In the genomic region with DNA sequence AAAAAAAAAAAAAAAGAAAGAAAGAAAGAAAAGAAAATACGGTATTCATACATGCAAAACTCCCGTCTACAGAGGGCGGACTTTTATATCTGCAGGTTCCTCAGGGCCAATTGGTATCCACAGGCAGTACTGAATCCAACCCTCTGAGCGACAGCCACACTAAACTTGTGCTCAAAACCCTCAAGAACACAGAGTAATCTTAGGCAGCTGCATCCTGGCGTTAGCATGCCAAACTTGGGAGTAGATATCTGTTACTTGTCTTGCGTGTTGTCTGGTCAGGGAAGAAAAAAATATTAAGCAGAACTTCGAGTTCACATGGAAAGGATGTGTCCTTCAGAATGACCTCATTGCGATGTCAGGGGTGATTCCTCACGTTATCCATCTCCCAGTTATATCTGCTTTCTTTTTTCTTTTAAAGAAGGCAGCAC, we compare ENCODE assay signal across 18 cellular contexts. TPM values are rescaled to one million over a fixed set of nuclear protein-coding genes. Genes with fewer than 3 reads are reported as not detected.
DNase-seq lines count a peak whose midpoint lies in the region; ATAC-seq and TF ChIP-seq lines count a peak whose summit lies in the region.
"Had no signal": no experiment of that assay in that cellular context is flagged by ENCODE, and none has a peak within 500 bp of the region (broad histone marks: within the 10 kb centered on the region; RNA-seq: fewer than 3 reads in every experiment).

No MANE protein-coding gene starts in this region.

- H3K4me1 ChIP-seq in body of pancreas = peaks cover 10% of the 10 kb centered on the region
- peaks cover 0 to 30% (median 25%) of the 10 kb centered on the region in 4 donors for H3K4me1 ChIP-seq in sigmoid colon
- H3K4me1 ChIP-seq: HAP-1 had no signal

- WGBS in body of pancreas, 2 donors = 58 to 69% methylated on average over 9 of the region's 9 CpGs
- 80 to 81% methylated on average over 9 of the region's 9 CpGs for WGBS in sigmoid colon, 2 donors

- no peak overlapping the region for H3K4me3 ChIP-seq in body of pancreas
- H3K4me3 ChIP-seq in sigmoid colon = no peak overlapping the region
- H3K4me3 ChIP-seq: HAP-1, lung had no signal

- H3K27ac Mint-ChIP-seq in HFFc6 = peak overlapping the region; percentile 2; the same call in 1 of the 2 replicates
- H3K27ac Mint-ChIP-seq in glutamatergic neuron (ENCODE audit: unreplicated experiment) = no peak overlapping the region
- H3K27ac Mint-ChIP-seq in activated T-helper 17 cell treated with anti-CD3 and anti-CD28 coated beads, Interleukin-2, amount 50 U/mL, for 72 hours = no peak overlapping the region
- H3K27ac Mint-ChIP-seq: activated B cell treated with CpG ODN at 0.5 μM for 24 hours; activated naive CD4-positive, alpha-beta T cell treated with anti-CD3 and anti-CD28 coated beads, Interleukin-2, amount 50 U/mL, for 24 hours; B cell; stimulated activated naive CD8-positive, alpha-beta T cell treated with anti-CD3 and anti-CD28 coated beads, Interleukin-15, Interleukin-2, amounts not matched to agents 100 ng/mL and 50 ng/mL, for 24 hours had no signal

- intact Hi-C loops in body of pancreas (cut with DNase I) = no loop called here
- intact Hi-C loops in left ventricle myocardium superior (cut with micrococcal nuclease) = no loop called here
- intact Hi-C loops in sigmoid colon (cut with DNase I) = no loop called here

- H3K27me3 ChIP-seq in body of pancreas (no peaks in the 10 kb centered on the region), sigmoid colon (no peaks in the 10 kb centered on the region)

- no peaks in the 10 kb centered on the region for H3K36me3 ChIP-seq in body of pancreas (replicated peaks in 1 of 2; ENCODE audit: insufficient read depth in 1 of 2, low read depth in 2 of 2)
- peaks cover 0 to 2% (median 0%) of the 10 kb centered on the region in 4 donors for H3K36me3 ChIP-seq in sigmoid colon

- peak; percentile 18 for ATAC-seq in body of pancreas
- ATAC-seq in left ventricle myocardium superior = peak; percentile 78
- ATAC-seq in activated T-helper 17 cell treated with anti-CD3 and anti-CD28 coated beads, Interleukin-2, amount 50 U/mL, for 72 hours (replicated peaks) = no peak
- no peak for ATAC-seq in HG03342 (IDR thresholded peaks at IDR 0.05; ENCODE audit: unreplicated experiment)

- H3K9me3 Mint-ChIP-seq in HFFc6 (no peaks in the 10 kb centered on the region), glutamatergic neuron (ENCODE audit: unreplicated experiment) (no peaks in the 10 kb centered on the region)
- H3K9me3 Mint-ChIP-seq in activated T-helper 17 cell treated with anti-CD3 and anti-CD28 coated beads, Interleukin-2, amount 50 U/mL, for 72 hours = no peaks in the 10 kb centered on the region
- H3K9me3 Mint-ChIP-seq: activated B cell treated with CpG ODN at 0.5 μM for 24 hours; activated naive CD4-positive, alpha-beta T cell treated with anti-CD3 and anti-CD28 coated beads, Interleukin-2, amount 50 U/mL, for 24 hours; nephron progenitor cell; stimulated activated naive CD8-positive, alpha-beta T cell treated with anti-CD3 and anti-CD28 coated beads, Interleukin-15, Interleukin-2, amounts not matched to agents 100 ng/mL and 50 ng/mL, for 24 hours had no signal

- H3K27me3 Mint-ChIP-seq in HFFc6 (ENCODE audit: insufficient read depth) (peaks cover 1% of the 10 kb centered on the region; the same call in 1 of the 2 replicates), glutamatergic neuron (ENCODE audit: unreplicated experiment) (no peaks in the 10 kb centered on the region)
- no peaks in the 10 kb centered on the region for H3K27me3 Mint-ChIP-seq in activated T-helper 17 cell treated with anti-CD3 and anti-CD28 coated beads, Interleukin-2, amount 50 U/mL, for 72 hours
- H3K27me3 Mint-ChIP-seq: activated B cell treated with CpG ODN at 0.5 μM for 24 hours; activated naive CD4-positive, alpha-beta T cell treated with anti-CD3 and anti-CD28 coated beads, Interleukin-2, amount 50 U/mL, for 24 hours; B cell; stimulated activated naive CD8-positive, alpha-beta T cell treated with anti-CD3 and anti-CD28 coated beads, Interleukin-15, Interleukin-2, amounts not matched to agents 100 ng/mL and 50 ng/mL, for 24 hours had no signal

- DNase-seq in HFFc6 (no peak), body of pancreas (no peak), left ventricle myocardium superior (peak; percentile 18), sigmoid colon (peak; percentile 81), Ammon's horn (ENCODE audit: low spot score) (no peak), glutamatergic neuron (no peak)
- DNase-seq: activated B cell treated with CpG ODN at 0.5 μM for 24 hours, DMS153, NCI-H1417, NCI-H2227 treated with DMSO at 0.1 percent for 48 hours, nephron progenitor cell had no signal

- TF ChIP-seq POLR2A in body of pancreas (IDR thresholded peaks at IDR 0.05) (no peak), sigmoid colon (IDR thresholded peaks at IDR 0.05) (no peak)

- H3K36me3 Mint-ChIP-seq in HFFc6 (ENCODE audit: low read depth) (peaks cover 6% of the 10 kb centered on the region), glutamatergic neuron (ENCODE audit: unreplicated experiment) (no peaks in the 10 kb centered on the region)
- peaks cover 52% of the 10 kb centered on the region for H3K36me3 Mint-ChIP-seq in activated T-helper 17 cell treated with anti-CD3 and anti-CD28 coated beads, Interleukin-2, amount 50 U/mL, for 72 hours (ENCODE audit: low read depth)

- H3K27ac ChIP-seq in body of pancreas (no peak overlapping the region), sigmoid colon (peak overlapping the region; percentile 2 to 69 (median 48))

- no peaks in the 10 kb centered on the region for H3K9me3 ChIP-seq in body of pancreas
- H3K9me3 ChIP-seq in sigmoid colon = no peaks in the 10 kb centered on the region
- H3K9me3 ChIP-seq: HAP-1 had no signal

- no peak for TF ChIP-seq EP300 in sigmoid colon (IDR thresholded peaks at IDR 0.05)

- H3K4me3 Mint-ChIP-seq in HFFc6 = no peak overlapping the region
- no peak overlapping the region for H3K4me3 Mint-ChIP-seq in glutamatergic neuron (ENCODE audit: unreplicated experiment)
- no peak overlapping the region for H3K4me3 Mint-ChIP-seq in activated T-helper 17 cell treated with anti-CD3 and anti-CD28 coated beads, Interleukin-2, amount 50 U/mL, for 72 hours
- H3K4me3 Mint-ChIP-seq: activated B cell treated with CpG ODN at 0.5 μM for 24 hours; activated naive CD4-positive, alpha-beta T cell treated with anti-CD3 and anti-CD28 coated beads, Interleukin-2, amount 50 U/mL, for 24 hours; B cell; nephron progenitor cell; stimulated activated naive CD8-positive, alpha-beta T cell treated with anti-CD3 and anti-CD28 coated beads, Interleukin-15, Interleukin-2, amounts not matched to agents 100 ng/mL and 50 ng/mL, for 24 hours had no signal

- no peak for TF ChIP-seq CTCF in HFFc6 (IDR thresholded peaks at IDR 0.05)
- no peak for TF ChIP-seq CTCF in body of pancreas (IDR thresholded peaks at IDR 0.05)
- no peak for TF ChIP-seq CTCF in sigmoid colon (IDR thresholded peaks at IDR 0.05)
- TF ChIP-seq CTCF in glutamatergic neuron (IDR thresholded peaks at IDR 0.05; ENCODE audit: partially characterized antibody, unreplicated experiment) = no peak

- peaks cover 41% of the 10 kb centered on the region for H3K4me1 Mint-ChIP-seq in HFFc6 (ENCODE audit: low read depth)
- no peaks in the 10 kb centered on the region for H3K4me1 Mint-ChIP-seq in glutamatergic neuron (ENCODE audit: low read depth, unreplicated experiment)
- H3K4me1 Mint-ChIP-seq in activated T-helper 17 cell treated with anti-CD3 and anti-CD28 coated beads, Interleukin-2, amount 50 U/mL, for 72 hours = no peaks in the 10 kb centered on the region

RNA-seq across cellular contexts. Expression of gene SNAP23, which starts 12.8 kb away (rescaled TPM):
- 10 to 100 TPM; 48.1 to 65.7 (median 55.8) TPM for total RNA-seq in HFFc6 (2021; fragmentation: NEBNext Ultra II Directional; extraction: Animal tissue kit (Norgen Biotek cat#: 25700))
- total RNA-seq in body of pancreas (10 to 100 TPM; 29.8 to 42.2 TPM), left ventricle myocardium superior (23.8 TPM), sigmoid colon (10 to 100 TPM; 43.8 to 67.4 (median 57.9) TPM), glutamatergic neuron (ENCODE audit: unreplicated experiment) (15.2 TPM)
- polyA plus RNA-seq in sigmoid colon = 100 to 1,000 TPM in 1 of 3 donors, 10 to 100 TPM in 2; 50.2 to 107 (median 76.9) TPM
- 10 to 100 TPM; 48.4 to 58.8 TPM for total RNA-seq in activated T-helper 17 cell treated with anti-CD3 and anti-CD28 coated beads, Interleukin-2, amount 50 U/mL, for 72 hours

RNA-seq across cellular contexts. Expression of gene ZNF106, which starts 17.3 kb away (rescaled TPM):
- total RNA-seq in HFFc6 (2021; fragmentation: NEBNext Ultra II Directional; extraction: Animal tissue kit (Norgen Biotek cat#: 25700)) = 10 to 100 TPM; 51.5 to 58.9 (median 56.1) TPM
- total RNA-seq in body of pancreas (10 to 100 TPM; 28.0 to 37.6 TPM), left ventricle myocardium superior (558 TPM), sigmoid colon (100 to 1,000 TPM in 1 of 4 donors, 10 to 100 TPM in 3; 69.4 to 107 (median 82.3) TPM), glutamatergic neuron (ENCODE audit: unreplicated experiment) (37.2 TPM)
- polyA plus RNA-seq in sigmoid colon = 10 to 100 TPM; 10.9 to 18.1 (median 13.2) TPM
- 10 to 100 TPM; 55.1 to 58.1 TPM for total RNA-seq in activated T-helper 17 cell treated with anti-CD3 and anti-CD28 coated beads, Interleukin-2, amount 50 U/mL, for 72 hours

RNA-seq across cellular contexts. Expression of gene LRRC57, which starts 40.3 kb away (rescaled TPM):
- 10 to 100 TPM; 18.5 to 22.9 (median 20.4) TPM for total RNA-seq in HFFc6 (2021; fragmentation: NEBNext Ultra II Directional; extraction: Animal tissue kit (Norgen Biotek cat#: 25700))
- total RNA-seq in body of pancreas (1 to 10 TPM; 6.9 to 8.3 TPM), left ventricle myocardium superior (14.0 TPM), sigmoid colon (10 to 100 TPM in 3 of 4 donors, 1 to 10 TPM in 1; 9.2 to 24.6 (median 11.4) TPM), glutamatergic neuron (ENCODE audit: unreplicated experiment) (38.5 TPM)
- 10 to 100 TPM in 2 of 3 donors, 1 to 10 TPM in 1; 8.4 to 16.4 (median 11.5) TPM for polyA plus RNA-seq in sigmoid colon
- 10 to 100 TPM; 18.7 to 21.4 TPM for total RNA-seq in activated T-helper 17 cell treated with anti-CD3 and anti-CD28 coated beads, Interleukin-2, amount 50 U/mL, for 72 hours

RNA-seq across cellular contexts. Expression of gene HAUS2, which starts 40.4 kb away (rescaled TPM):
- total RNA-seq in HFFc6 (2021; fragmentation: NEBNext Ultra II Directional; extraction: Animal tissue kit (Norgen Biotek cat#: 25700)) = 10 to 100 TPM; 18.0 to 30.5 (median 26.5) TPM
- total RNA-seq in body of pancreas (10 to 100 TPM in 1 of 2 donors, 1 to 10 TPM in 1; 8.6 to 24.7 TPM), left ventricle myocardium superior (12.2 TPM), sigmoid colon (10 to 100 TPM; 18.3 to 24.6 (median 20.1) TPM), glutamatergic neuron (ENCODE audit: unreplicated experiment) (24.5 TPM)
- 10 to 100 TPM; 11.1 to 15.1 (median 12.6) TPM for polyA plus RNA-seq in sigmoid colon
- total RNA-seq in activated T-helper 17 cell treated with anti-CD3 and anti-CD28 coated beads, Interleukin-2, amount 50 U/mL, for 72 hours = 10 to 100 TPM; 43.4 to 61.7 TPM

Comparison
In these comparisons a context has a peak if more than half of its experiments do, and no peak if none do; other contexts are left out.
1. DNase-seq: peak in left ventricle myocardium superior (single experiment) and sigmoid colon (single experiment); none in HFFc6 (single experiment), body of pancreas (0 of 4), Ammon's horn (single experiment) and glutamatergic neuron (single experiment).
2. ATAC-seq: peak in body of pancreas (single experiment) and left ventricle myocardium superior (single experiment); none in activated T-helper 17 cell treated with anti-CD3 and anti-CD28 coated beads, Interleukin-2, amount 50 U/mL, for 72 hours (single experiment) and HG03342 (single experiment).
3. H3K27ac ChIP-seq: peak in sigmoid colon (4 of 4); none in body of pancreas (0 of 4).